ENCODE assay signal across 1 cellular context in the genomic region with DNA sequence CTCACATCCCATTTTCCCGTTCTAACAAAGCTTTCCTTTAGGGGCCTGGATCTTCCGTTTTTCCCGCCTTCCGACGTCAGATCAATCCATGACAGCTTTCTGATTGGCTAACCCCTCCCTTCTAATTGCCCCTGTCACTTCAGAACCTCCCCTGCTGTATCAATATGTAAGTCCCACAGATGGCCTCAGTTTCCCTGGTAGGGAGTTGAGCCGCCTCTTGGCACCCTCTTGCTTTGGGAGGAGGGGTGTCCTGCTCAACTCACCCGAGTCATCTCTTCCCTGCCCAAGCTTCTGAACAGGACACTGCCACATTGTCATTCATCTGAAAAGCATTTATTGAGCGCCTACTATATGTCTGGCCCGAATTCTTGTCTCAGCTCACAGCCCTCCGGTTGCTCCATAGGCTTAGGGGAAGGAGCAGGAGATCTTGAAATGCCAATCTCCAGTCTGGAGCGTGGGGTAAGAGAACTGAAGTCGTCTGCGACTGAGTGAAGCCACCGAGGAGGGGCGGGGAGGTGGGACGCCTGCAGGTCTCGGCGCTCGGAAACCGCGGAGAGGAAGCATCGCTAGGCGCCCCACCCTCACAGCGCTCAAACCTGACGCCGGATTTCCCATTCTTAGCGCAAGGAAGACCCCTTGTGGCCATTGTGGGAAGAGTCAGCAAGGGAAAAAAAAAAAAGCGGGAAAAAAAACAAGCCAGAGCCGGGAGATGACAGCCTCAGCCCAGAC.
A peak's percentile ranks its signal among the peaks of the same experiment; 100 is the strongest.
TF ChIP-seq lines count a peak whose summit lies in the region.

No MANE protein-coding gene starts in this region.

TF ChIP-seq in K562, 482 proteins besides CTCF, POLR2A, EP300 and RAD21 (continued from another document):
- TF ChIP-seq ZNF609 (CRISPR knock-in tag; IDR thresholded peaks at IDR 0.05; ENCODE audit: borderline replicate concordance) (0 out of 2 replicates have a peak, but pooled peaks have one; percentile 32), NR3C1 (CRISPR knock-in tag; IDR thresholded peaks at IDR 0.05) (no peak), MCM3 (IDR thresholded peaks at IDR 0.05) (no peak), ATF7 (IDR thresholded peaks at IDR 0.05) (peak; percentile 16; the same call in 1 of the 2 replicates), SP1 (CRISPR knock-in tag; IDR thresholded peaks at IDR 0.05) (peak; percentile 34; the same call in 1 of the 2 replicates), ZNF140 (CRISPR knock-in tag; IDR thresholded peaks at IDR 0.05) (no peak), HDAC1 (IDR thresholded peaks at IDR 0.05) (0 out of 4 replicates have a peak, but pooled peaks of 1 of the 2 experiments have one; percentile 20), U2AF1 (optimal IDR thresholded peaks at IDR 0.05; ENCODE audit: low read depth, low read length) (no peak), DPF2 (IDR thresholded peaks at IDR 0.05) (peak; percentile 30; the same call in 1 of the 2 replicates), SOX6 (IDR thresholded peaks at IDR 0.05) (0 out of 2 replicates have a peak, but pooled peaks have one; percentile 28), RAD51 (IDR thresholded peaks at IDR 0.05; ENCODE audit: borderline replicate concordance, low read depth) (peak; percentile 8; the same call in 1 of the 2 replicates), TBL1XR1 (IDR thresholded peaks at IDR 0.05; ENCODE audit: low read length in 2 of 2) (0 out of 4 replicates have a peak, but pooled peaks of 1 of the 2 experiments have one; percentile 27), STAG1 (CRISPR knock-in tag; IDR thresholded peaks at IDR 0.05; ENCODE audit: borderline replicate concordance) (0 out of 2 replicates have a peak, but pooled peaks have one; percentile 38), ARID2 (IDR thresholded peaks at IDR 0.05) (0 out of 2 replicates have a peak, but pooled peaks have one; percentile 49), YY1 (IDR thresholded peaks at IDR 0.05; ENCODE audit: borderline replicate concordance in 1 of 3, control insufficient read depth in 1 of 3, extremely low read depth in 1 of 3, insufficient read depth in 3 of 3, insufficient read length in 1 of 3, insufficient replicate concordance in 2 of 3, low read depth in 1 of 3, low read length in 2 of 3) (peak in 1 of 3 experiments; percentile 46), CTBP1 (IDR thresholded peaks at IDR 0.05; ENCODE audit: borderline replicate concordance) (peak; percentile 56; the same call in 1 of the 2 replicates), SMC3 (conservative IDR thresholded peaks at IDR 0.05; ENCODE audit: insufficient read depth, low read depth, low read length) (peak; percentile 82), GTF3C2 (IDR thresholded peaks at IDR 0.05; ENCODE audit: borderline replicate concordance, extremely low read depth, insufficient read length) (no peak), ZNF24 (IDR thresholded peaks at IDR 0.05) (no peak), TAF1 (IDR thresholded peaks at IDR 0.05; ENCODE audit: control insufficient read depth, extremely low read depth, insufficient read depth, low read length, severe bottlenecking) (peak; percentile 28), TFE3 (CRISPR knock-in tag; IDR thresholded peaks at IDR 0.05) (no peak), HNRNPLL (IDR thresholded peaks at IDR 0.05; ENCODE audit: low read depth, low read length, poor library complexity, severe bottlenecking) (peak; percentile 55), ZC3H8 (IDR thresholded peaks at IDR 0.05) (0 out of 2 replicates have a peak, but pooled peaks have one; percentile 64), ZNF121 (CRISPR knock-in tag; conservative IDR thresholded peaks at IDR 0.05) (peak; percentile 20; the same call in 1 of the 2 replicates), DMBX1 (CRISPR knock-in tag; IDR thresholded peaks at IDR 0.05; ENCODE audit: borderline replicate concordance) (no peak), ADNP (tag; IDR thresholded peaks at IDR 0.05) (peak; percentile 86), ZBTB7A (IDR thresholded peaks at IDR 0.05; ENCODE audit: borderline replicate concordance, control insufficient read depth, low read depth, low read length) (peak; percentile 93), MAFG (tag; conservative IDR thresholded peaks at IDR 0.05) (no peak), TARDBP (IDR thresholded peaks at IDR 0.05) (no peak), ZNF445 (CRISPR knock-in tag; IDR thresholded peaks at IDR 0.05; ENCODE audit: low read depth) (no peak), THRAP3 (IDR thresholded peaks at IDR 0.05; ENCODE audit: borderline replicate concordance) (no peak), ZKSCAN8 (CRISPR knock-in tag; IDR thresholded peaks at IDR 0.05) (peak; percentile 99), CC2D1A (IDR thresholded peaks at IDR 0.05) (peak; percentile 84)
- TF ChIP-seq, protein P1, sequence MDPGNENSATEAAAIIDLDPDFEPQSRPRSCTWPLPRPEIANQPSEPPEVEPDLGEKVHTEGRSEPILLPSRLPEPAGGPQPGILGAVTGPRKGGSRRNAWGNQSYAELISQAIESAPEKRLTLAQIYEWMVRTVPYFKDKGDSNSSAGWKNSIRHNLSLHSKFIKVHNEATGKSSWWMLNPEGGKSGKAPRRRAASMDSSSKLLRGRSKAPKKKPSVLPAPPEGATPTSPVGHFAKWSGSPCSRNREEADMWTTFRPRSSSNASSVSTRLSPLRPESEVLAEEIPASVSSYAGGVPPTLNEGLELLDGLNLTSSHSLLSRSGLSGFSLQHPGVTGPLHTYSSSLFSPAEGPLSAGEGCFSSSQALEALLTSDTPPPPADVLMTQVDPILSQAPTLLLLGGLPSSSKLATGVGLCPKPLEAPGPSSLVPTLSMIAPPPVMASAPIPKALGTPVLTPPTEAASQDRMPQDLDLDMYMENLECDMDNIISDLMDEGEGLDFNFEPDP (CRISPR knock-in tag; IDR thresholded peaks at IDR 0.05), result no peak
- TF ChIP-seq, protein P2, sequence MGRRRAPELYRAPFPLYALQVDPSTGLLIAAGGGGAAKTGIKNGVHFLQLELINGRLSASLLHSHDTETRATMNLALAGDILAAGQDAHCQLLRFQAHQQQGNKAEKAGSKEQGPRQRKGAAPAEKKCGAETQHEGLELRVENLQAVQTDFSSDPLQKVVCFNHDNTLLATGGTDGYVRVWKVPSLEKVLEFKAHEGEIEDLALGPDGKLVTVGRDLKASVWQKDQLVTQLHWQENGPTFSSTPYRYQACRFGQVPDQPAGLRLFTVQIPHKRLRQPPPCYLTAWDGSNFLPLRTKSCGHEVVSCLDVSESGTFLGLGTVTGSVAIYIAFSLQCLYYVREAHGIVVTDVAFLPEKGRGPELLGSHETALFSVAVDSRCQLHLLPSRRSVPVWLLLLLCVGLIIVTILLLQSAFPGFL (CRISPR knock-in tag; IDR thresholded peaks at IDR 0.05), result 0 out of 2 replicates have a peak, but pooled peaks have one; percentile 35
- TF ChIP-seq, protein P3, sequence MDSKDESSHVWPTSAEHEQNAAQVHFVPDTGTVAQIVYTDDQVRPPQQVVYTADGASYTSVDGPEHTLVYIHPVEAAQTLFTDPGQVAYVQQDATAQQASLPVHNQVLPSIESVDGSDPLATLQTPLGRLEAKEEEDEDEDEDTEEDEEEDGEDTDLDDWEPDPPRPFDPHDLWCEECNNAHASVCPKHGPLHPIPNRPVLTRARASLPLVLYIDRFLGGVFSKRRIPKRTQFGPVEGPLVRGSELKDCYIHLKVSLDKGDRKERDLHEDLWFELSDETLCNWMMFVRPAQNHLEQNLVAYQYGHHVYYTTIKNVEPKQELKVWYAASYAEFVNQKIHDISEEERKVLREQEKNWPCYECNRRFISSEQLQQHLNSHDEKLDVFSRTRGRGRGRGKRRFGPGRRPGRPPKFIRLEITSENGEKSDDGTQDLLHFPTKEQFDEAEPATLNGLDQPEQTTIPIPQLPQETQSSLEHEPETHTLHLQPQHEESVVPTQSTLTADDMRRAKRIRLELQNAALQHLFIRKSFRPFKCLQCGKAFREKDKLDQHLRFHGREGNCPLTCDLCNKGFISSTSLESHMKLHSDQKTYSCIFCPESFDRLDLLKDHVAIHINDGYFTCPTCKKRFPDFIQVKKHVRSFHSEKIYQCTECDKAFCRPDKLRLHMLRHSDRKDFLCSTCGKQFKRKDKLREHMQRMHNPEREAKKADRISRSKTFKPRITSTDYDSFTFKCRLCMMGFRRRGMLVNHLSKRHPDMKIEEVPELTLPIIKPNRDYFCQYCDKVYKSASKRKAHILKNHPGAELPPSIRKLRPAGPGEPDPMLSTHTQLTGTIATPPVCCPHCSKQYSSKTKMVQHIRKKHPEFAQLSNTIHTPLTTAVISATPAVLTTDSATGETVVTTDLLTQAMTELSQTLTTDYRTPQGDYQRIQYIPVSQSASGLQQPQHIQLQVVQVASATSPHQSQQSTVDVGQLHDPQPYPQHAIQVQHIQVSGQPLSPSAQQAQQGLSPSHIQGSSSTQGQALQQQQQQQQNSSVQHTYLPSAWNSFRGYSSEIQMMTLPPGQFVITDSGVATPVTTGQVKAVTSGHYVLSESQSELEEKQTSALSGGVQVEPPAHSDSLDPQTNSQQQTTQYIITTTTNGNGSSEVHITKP (IDR thresholded peaks at IDR 0.05; ENCODE audit: partially characterized antibody), result peak; percentile 25
TF ChIP-seq in K562: peak in this region for 76.
